In genomic region chr5:16976625-16977008, GRCh38 we compare ENCODE assay signal across 16 cellular contexts. TPM values are rescaled to one million over a fixed set of nuclear protein-coding genes. Genes with fewer than 3 reads are reported as not detected.
DNase-seq lines count a peak whose midpoint lies in the region; ATAC-seq and TF ChIP-seq lines count a peak whose summit lies in the region.
"Had no signal": no experiment of that assay in that cellular context is flagged by ENCODE, and none has a peak within 500 bp of the region (broad histone marks: within the 10 kb centered on the region; RNA-seq: fewer than 3 reads in every experiment).

No MANE protein-coding gene starts in this region.

- TF ChIP-seq CTCF in spleen (IDR thresholded peaks at IDR 0.05 in 8 of 11, conservative IDR thresholded peaks at IDR 0.05 in 3 of 11), result no peak

- H3K9me3 ChIP-seq in spleen, result no peaks in the 10 kb centered on the region

- H3K4me3 ChIP-seq in spleen, result no peak overlapping the region
- H3K4me3 ChIP-seq: dorsolateral prefrontal cortex had no signal

- intact Hi-C loops in spleen (cut with DNase I; ENCODE audit: low total_unique reads), result no loop called here

- no peaks in the 10 kb centered on the region for H3K27me3 ChIP-seq in spleen (replicated peaks in 1 of 7)
- H3K27me3 ChIP-seq: dorsolateral prefrontal cortex, foreskin keratinocyte had no signal

- DNase-seq in activated CD8-positive, alpha-beta memory T cell treated with anti-CD3 and anti-CD28 coated beads for 24 hours, result no peak
- DNase-seq in amniotic stem cell (lab: John Stamatoyannopoulos, UW), result no peak
- no peak for DNase-seq in NCI-H526 treated with DMSO at 0.1 percent for 48 hours (lab: John Stamatoyannopoulos, UW)
- no peak for DNase-seq in spleen
- DNase-seq: dorsolateral prefrontal cortex; foreskin keratinocyte; NCI-H446; Right ventricle myocardium superior; stimulated activated CD4-positive, alpha-beta T cell treated with anti-CD3 and anti-CD28 coated beads, Interleukin-2, amount 100 ng/mL, for 24 hours; stimulated activated naive CD4-positive, alpha-beta T cell had no signal

- no peak overlapping the region for H3K27ac ChIP-seq in spleen
- H3K27ac ChIP-seq: dorsolateral prefrontal cortex, foreskin keratinocyte, VCaP had no signal

- TF ChIP-seq POLR2A in spleen (IDR thresholded peaks at IDR 0.05), result no peak

- ATAC-seq in GM18861 (IDR thresholded peaks at IDR 0.05; ENCODE audit: unreplicated experiment), result peak; percentile 88
- ATAC-seq in GM21423 (IDR thresholded peaks at IDR 0.05; ENCODE audit: unreplicated experiment), result peak; percentile 82
- ATAC-seq in HG02970 (IDR thresholded peaks at IDR 0.05; ENCODE audit: low FRiP score, unreplicated experiment), result peak; percentile 83
- ATAC-seq in HG03558 (IDR thresholded peaks at IDR 0.05; ENCODE audit: extremely low read depth, unreplicated experiment), result peak; percentile 91
- ATAC-seq: foreskin keratinocyte had no signal

- 56 to 84% (median 67%) methylated on average over 1 of the region's 1 CpG for WGBS in spleen, 5 donors

- no peaks in the 10 kb centered on the region for H3K36me3 ChIP-seq in spleen

- H3K4me1 ChIP-seq in spleen, result peaks cover 0 to under 1% (median 0%) of the 10 kb centered on the region in 6 donors
- H3K4me1 ChIP-seq: foreskin keratinocyte had no signal

RNA-seq across cellular contexts. Expression of gene MYO10, which starts 40.5 kb away (rescaled TPM):
- total RNA-seq in spleen, result 10 to 100 TPM; 28.4 to 72.8 (median 40.2) TPM
- 1 to 10 TPM; 1.1 to 6.6 (median 1.7) TPM for polyA plus RNA-seq in spleen
- total RNA-seq: B cell had no signal
